ENCODE assay signal across 25 cellular contexts in the genomic region with DNA sequence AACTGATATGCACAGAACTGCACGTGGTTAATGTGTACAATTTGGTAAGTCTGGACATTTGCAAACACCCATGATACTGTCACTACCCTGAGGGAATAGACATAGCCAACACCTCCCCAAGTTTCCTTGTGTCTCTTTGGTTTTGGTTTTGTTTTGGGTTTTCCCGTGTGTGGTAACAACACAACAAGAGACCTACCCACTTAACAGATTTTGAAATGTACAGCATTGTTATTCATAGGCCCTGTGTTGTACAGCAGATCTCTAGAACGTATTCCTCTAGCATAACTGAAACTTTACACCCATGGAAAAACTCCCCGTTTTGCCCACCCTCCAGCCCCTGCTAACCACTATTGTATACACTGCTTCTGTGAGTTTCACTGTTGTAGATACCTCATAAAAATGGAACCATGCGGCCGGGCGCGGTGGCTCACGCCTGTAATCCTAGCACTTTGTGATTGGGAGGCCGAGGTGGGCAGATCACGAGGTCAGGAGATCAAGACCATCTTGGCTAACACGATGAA.
DNase-seq lines count a peak whose midpoint lies in the region; ATAC-seq and TF ChIP-seq lines count a peak whose summit lies in the region.
"Had no signal": no experiment of that assay in that cellular context is flagged by ENCODE, and none has a peak within 500 bp of the region (broad histone marks: within the 10 kb centered on the region; RNA-seq: fewer than 3 reads in every experiment).

No MANE protein-coding gene starts in this region.

- no peak for TF ChIP-seq CTCF in osteoblast (IDR thresholded peaks at IDR 0.05; ENCODE audit: extremely low read depth, low read depth, low read length)

- H3K4me1 Mint-ChIP-seq in activated CD4-positive, alpha-beta T cell treated with anti-CD3 and anti-CD28 coated beads for 36 hours, result peaks cover 20% of the 10 kb centered on the region
- H3K4me1 Mint-ChIP-seq in activated naive CD8-positive, alpha-beta T cell treated with anti-CD3 and anti-CD28 coated beads, Interleukin-2, amount 10 ng/mL, durations not matched to agents 7 days and 5 days, result peaks cover 31% of the 10 kb centered on the region
- peaks cover 4 to 8% (median 5%) of the 10 kb centered on the region in 4 donors for H3K4me1 Mint-ChIP-seq in CD4-positive, alpha-beta memory T cell

- no peaks in the 10 kb centered on the region for H4K20me1 ChIP-seq in osteoblast (ENCODE audit: insufficient read depth, low read length)

- H3K9me3 ChIP-seq in osteoblast (ENCODE audit: low read depth, low read length), result no peaks in the 10 kb centered on the region
- no peaks in the 10 kb centered on the region for H3K9me3 ChIP-seq in CD4-positive, alpha-beta memory T cell (ENCODE audit: control insufficient read depth in 1 of 2, low read length in 2 of 2)
- H3K9me3 ChIP-seq: colonic mucosa, HAP-1, left ventricle myocardium inferior, right atrium auricular region, testis had no signal

- DNase-seq in activated CD4-positive, alpha-beta T cell treated with anti-CD3 and anti-CD28 coated beads for 36 hours, result no peak
- no peak for DNase-seq in activated CD4-positive, alpha-beta T cell treated with anti-CD3 and anti-CD28 coated beads, Interleukin-2, amount 50 U/mL, for 1 hour
- DNase-seq in MV-4-11 (lab: John Stamatoyannopoulos, UW) (peak; percentile 29), osteoblast (ENCODE audit: insufficient read length, low spot score, missing footprints) (peak; percentile 76), SKM-1 (lab: John Stamatoyannopoulos, UW; ENCODE audit: unreplicated experiment) (no peak), NCI-H510A treated with DMSO at 0.1 percent for 48 hours (lab: John Stamatoyannopoulos, UW) (no peak)
- DNase-seq in activated naive CD8-positive, alpha-beta T cell treated with anti-CD3 and anti-CD28 coated beads, Interleukin-2, amount 10 ng/mL, durations not matched to agents 7 days and 5 days, result no peak
- DNase-seq in CD4-positive, alpha-beta memory T cell, result no peak
- DNase-seq: activated CD4-positive, alpha-beta T cell treated with anti-CD3 and anti-CD28 coated beads for 4 hours; activated effector memory CD4-positive, alpha-beta T cell treated with Interleukin-2 at 50 U/mL for 16 hours; CD4-positive, alpha-beta T cell; colonic mucosa; effector memory CD4-positive, alpha-beta T cell; erythroblast; left ventricle myocardium inferior; NCI-H2029; NCI-H526; posterior cingulate gyrus; small intestine; stimulated activated naive CD4-positive, alpha-beta T cell treated with Interleukin-2 at 50 U/mL for 16 hours; testis had no signal

- peaks cover 7% of the 10 kb centered on the region for H3K27me3 ChIP-seq in osteoblast (ENCODE audit: insufficient read depth, low read length)
- H3K27me3 ChIP-seq in CD4-positive, alpha-beta memory T cell (ENCODE audit: insufficient read depth, low read length), result no peaks in the 10 kb centered on the region
- H3K27me3 ChIP-seq: colonic mucosa, right atrium auricular region, testis had no signal

- no peaks in the 10 kb centered on the region for H3K79me2 ChIP-seq in osteoblast (ENCODE audit: insufficient read depth, low read length)

- no peak overlapping the region for H3K4me2 ChIP-seq in osteoblast (ENCODE audit: insufficient read depth, low read length)

- no peaks in the 10 kb centered on the region for H3K9me3 Mint-ChIP-seq in activated CD4-positive, alpha-beta T cell treated with anti-CD3 and anti-CD28 coated beads for 36 hours (ENCODE audit: low read depth)
- H3K9me3 Mint-ChIP-seq in activated naive CD8-positive, alpha-beta T cell treated with anti-CD3 and anti-CD28 coated beads, Interleukin-2, amount 10 ng/mL, durations not matched to agents 7 days and 5 days, result no peaks in the 10 kb centered on the region
- no peaks in the 10 kb centered on the region for H3K9me3 Mint-ChIP-seq in CD4-positive, alpha-beta memory T cell
- H3K9me3 Mint-ChIP-seq: CD4-positive, alpha-beta T cell had no signal

- H3K27ac Mint-ChIP-seq in activated CD4-positive, alpha-beta T cell treated with anti-CD3 and anti-CD28 coated beads for 36 hours, result no peak overlapping the region
- no peak overlapping the region for H3K27ac Mint-ChIP-seq in activated naive CD8-positive, alpha-beta T cell treated with anti-CD3 and anti-CD28 coated beads, Interleukin-2, amount 10 ng/mL, durations not matched to agents 7 days and 5 days
- H3K27ac Mint-ChIP-seq in CD4-positive, alpha-beta memory T cell, result no peak overlapping the region
- H3K27ac Mint-ChIP-seq: CD4-positive, alpha-beta T cell had no signal

- CTCF ChIA-PET in activated CD4-positive, alpha-beta T cell treated with anti-CD3 and anti-CD28 coated beads for 36 hours (lab: Charles Lee), result interaction anchor here (0.6 kb wide), 1 partner anchor 255 kb away, joined by 3 read pairs; no protein-coding TSS in a partner anchor
- CTCF ChIA-PET in CD4-positive, alpha-beta memory T cell (lab: Charles Lee; ENCODE audit: partially characterized antibody), result no interaction called here

- H3K4me1 ChIP-seq in osteoblast (ENCODE audit: insufficient read depth, low read length), result no peaks in the 10 kb centered on the region
- no peaks in the 10 kb centered on the region for H3K4me1 ChIP-seq in CD4-positive, alpha-beta memory T cell (ENCODE audit: insufficient read depth, low read length)
- H3K4me1 ChIP-seq: colonic mucosa, HAP-1, testis had no signal

- no peaks in the 10 kb centered on the region for H3K36me3 ChIP-seq in osteoblast (ENCODE audit: insufficient read depth, low read length)
- no peaks in the 10 kb centered on the region for H3K36me3 ChIP-seq in CD4-positive, alpha-beta memory T cell (ENCODE audit: insufficient read depth, low read length)
- H3K36me3 ChIP-seq: cardiac muscle cell, colonic mucosa, HAP-1, left ventricle myocardium inferior, right atrium auricular region had no signal

- POLR2A ChIA-PET in activated CD4-positive, alpha-beta T cell treated with anti-CD3 and anti-CD28 coated beads for 36 hours (lab: Charles Lee), result no interaction called here
- POLR2A ChIA-PET in activated naive CD8-positive, alpha-beta T cell treated with anti-CD3 and anti-CD28 coated beads, Interleukin-2, amount 10 ng/mL, durations not matched to agents 7 days and 5 days (lab: Charles Lee), result no interaction called here
- POLR2A ChIA-PET in CD4-positive, alpha-beta memory T cell (lab: Charles Lee; ENCODE audit: partially characterized antibody), result no interaction called here

- H2AFZ ChIP-seq in osteoblast (ENCODE audit: low read length), result no peak overlapping the region

- H3K36me3 Mint-ChIP-seq in activated CD4-positive, alpha-beta T cell treated with anti-CD3 and anti-CD28 coated beads for 36 hours (ENCODE audit: low read depth), result no peaks in the 10 kb centered on the region
- no peaks in the 10 kb centered on the region for H3K36me3 Mint-ChIP-seq in activated naive CD8-positive, alpha-beta T cell treated with anti-CD3 and anti-CD28 coated beads, Interleukin-2, amount 10 ng/mL, durations not matched to agents 7 days and 5 days
- H3K36me3 Mint-ChIP-seq in CD4-positive, alpha-beta memory T cell, result no peaks in the 10 kb centered on the region

- peak; percentile 14 for ATAC-seq in activated CD4-positive, alpha-beta T cell treated with anti-CD3 and anti-CD28 coated beads for 36 hours
- ATAC-seq in activated naive CD8-positive, alpha-beta T cell treated with anti-CD3 and anti-CD28 coated beads, Interleukin-2, amount 10 ng/mL, durations not matched to agents 7 days and 5 days (ENCODE audit: low read depth), result no peak
- ATAC-seq: Right ventricle myocardium inferior had no signal

- peaks cover 10% of the 10 kb centered on the region for H3K27me3 Mint-ChIP-seq in activated CD4-positive, alpha-beta T cell treated with anti-CD3 and anti-CD28 coated beads for 36 hours
- H3K27me3 Mint-ChIP-seq in activated naive CD8-positive, alpha-beta T cell treated with anti-CD3 and anti-CD28 coated beads, Interleukin-2, amount 10 ng/mL, durations not matched to agents 7 days and 5 days, result peaks cover 9% of the 10 kb centered on the region
- H3K27me3 Mint-ChIP-seq in CD4-positive, alpha-beta memory T cell, result peaks cover 10 to 13% of the 10 kb centered on the region in 2 donors

- H3K27ac ChIP-seq in osteoblast (ENCODE audit: low read depth, low read length), result no peak overlapping the region
- no peak overlapping the region for H3K27ac ChIP-seq in CD4-positive, alpha-beta memory T cell (ENCODE audit: low read depth, low read length)
- H3K27ac ChIP-seq: cardiac muscle cell, colonic mucosa, left ventricle myocardium inferior, right atrium auricular region, testis had no signal

- H3K4me3 Mint-ChIP-seq in activated CD4-positive, alpha-beta T cell treated with anti-CD3 and anti-CD28 coated beads for 36 hours, result no peak overlapping the region
- peak overlapping the region; percentile 35 for H3K4me3 Mint-ChIP-seq in activated naive CD8-positive, alpha-beta T cell treated with anti-CD3 and anti-CD28 coated beads, Interleukin-2, amount 10 ng/mL, durations not matched to agents 7 days and 5 days
- H3K4me3 Mint-ChIP-seq in CD4-positive, alpha-beta memory T cell, result no peak overlapping the region
- H3K4me3 Mint-ChIP-seq: CD4-positive, alpha-beta T cell had no signal

- no peak overlapping the region for H3K4me3 ChIP-seq in osteoblast (ENCODE audit: insufficient read depth, low read length)
- H3K4me3 ChIP-seq in CD4-positive, alpha-beta memory T cell (ENCODE audit: low read length in 2 of 2), result no peak overlapping the region
- H3K4me3 ChIP-seq: cardiac muscle cell, colonic mucosa, HAP-1, left ventricle myocardium inferior, right atrium auricular region, testis had no signal

- intact Hi-C loops in activated CD4-positive, alpha-beta T cell treated with anti-CD3 and anti-CD28 coated beads for 36 hours (cut with DNase I, micrococcal nuclease), result no loop called here
- intact Hi-C loops in CD4-positive, alpha-beta memory T cell (cut with micrococcal nuclease), result no loop called here

Comparison
In these comparisons a context has a peak if more than half of its experiments do, and no peak if none do; other contexts are left out.
1. DNase-seq: peak in MV-4-11 (single experiment) and osteoblast (single experiment); none in activated CD4-positive, alpha-beta T cell treated with anti-CD3 and anti-CD28 coated beads for 36 hours (single experiment), activated CD4-positive, alpha-beta T cell treated with anti-CD3 and anti-CD28 coated beads, Interleukin-2, amount 50 U/mL, for 1 hour (single experiment), activated naive CD8-positive, alpha-beta T cell treated with anti-CD3 and anti-CD28 coated beads, Interleukin-2, amount 10 ng/mL, durations not matched to agents 7 days and 5 days (single experiment), SKM-1 (single experiment), NCI-H510A treated with DMSO at 0.1 percent for 48 hours (single experiment) and CD4-positive, alpha-beta memory T cell (0 of 5).